19 cellular contexts compared by ENCODE assay signal in the genomic region with DNA sequence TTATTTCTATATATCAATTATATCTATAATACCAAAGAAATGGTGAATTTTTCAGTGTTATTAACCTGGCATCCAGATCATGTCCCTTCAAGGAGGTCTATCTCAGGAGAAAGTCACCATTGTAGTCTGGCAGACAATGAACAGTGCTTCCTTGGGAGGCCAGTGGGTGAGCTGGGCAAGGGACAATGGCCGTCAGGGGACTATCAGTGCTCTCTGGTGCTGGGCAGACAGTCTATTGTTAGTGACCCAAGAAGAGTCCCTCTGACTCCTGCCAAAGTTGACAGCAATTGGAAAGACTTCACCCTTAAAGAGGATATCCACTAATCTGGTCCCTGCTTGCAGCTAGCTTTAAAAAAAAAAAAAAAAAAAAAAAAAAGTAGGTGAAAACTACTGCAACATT. TPM values are rescaled to one million over a fixed set of nuclear protein-coding genes. Genes with fewer than 3 reads are reported as not detected.
DNase-seq lines count a peak whose midpoint lies in the region; ATAC-seq and TF ChIP-seq lines count a peak whose summit lies in the region.
"Had no signal": no experiment of that assay in that cellular context is flagged by ENCODE, and none has a peak within 500 bp of the region (broad histone marks: within the 10 kb centered on the region; RNA-seq: fewer than 3 reads in every experiment).

No MANE protein-coding gene starts in this region.

- no peaks in the 10 kb centered on the region for H3K9me2 ChIP-seq in GM23338 (ENCODE audit: insufficient read depth)

- H3K4me1 ChIP-seq in GM23338 (ENCODE audit: insufficient read depth) = peaks cover 74% of the 10 kb centered on the region
- H3K4me1 ChIP-seq in neural progenitor cell = peaks cover 5% of the 10 kb centered on the region
- no peaks in the 10 kb centered on the region for H3K4me1 ChIP-seq in aorta (ENCODE audit: control insufficient read depth in 1 of 2, insufficient read depth in 2 of 2, low read length in 2 of 2)

- H3K9me3 ChIP-seq in neural progenitor cell (ENCODE audit: low read depth) = no peaks in the 10 kb centered on the region
- H3K9me3 ChIP-seq in aorta (ENCODE audit: control insufficient read depth, low read length) = no peaks in the 10 kb centered on the region
- H3K9me3 ChIP-seq: BLaER1, Peyer's patch had no signal

- H3K27me3 Mint-ChIP-seq in GM23338 (ENCODE audit: insufficient read depth, low read depth, poor library complexity) (peaks cover 1% of the 10 kb centered on the region), neural progenitor cell (ENCODE audit: insufficient read depth, low read depth) (peaks cover 8% of the 10 kb centered on the region)
- H3K27me3 Mint-ChIP-seq in activated T-helper 17 cell treated with anti-CD3 and anti-CD28 coated beads, Interleukin-2, amount 50 U/mL, for 72 hours = no peaks in the 10 kb centered on the region
- H3K27me3 Mint-ChIP-seq: CD4-positive, alpha-beta memory T cell had no signal

- peak; percentile 20; the same call in 2 of the 3 replicates for ATAC-seq in GM23338
- ATAC-seq in activated T-helper 17 cell treated with anti-CD3 and anti-CD28 coated beads, Interleukin-2, amount 50 U/mL, for 72 hours (replicated peaks) = no peak
- ATAC-seq in left cardiac atrium = peak; percentile 60 to 66
- no peak for ATAC-seq in GM21528 (IDR thresholded peaks at IDR 0.05; ENCODE audit: low FRiP score, unreplicated experiment)
- no peak for ATAC-seq in aorta (ENCODE audit: low FRiP score)
- ATAC-seq: GM12878 had no signal

- no peaks in the 10 kb centered on the region for H3F3A ChIP-seq in GM23338 (replicated peaks; ENCODE audit: low read depth)
- H3F3A ChIP-seq in neural progenitor cell (ENCODE audit: low read depth) = no peaks in the 10 kb centered on the region

- 91 to 95% methylated on average over 1 of the region's 1 CpG for WGBS in aorta, 2 donors

- H4K20me1 ChIP-seq in GM23338 (replicated peaks; ENCODE audit: insufficient read depth) (no peaks in the 10 kb centered on the region; the same call in 1 of the 2 replicates), neural progenitor cell (ENCODE audit: low read depth) (no peaks in the 10 kb centered on the region)

- H3K4me3 ChIP-seq in GM23338 (no peak overlapping the region), neural progenitor cell (no peak overlapping the region), aorta (ENCODE audit: low read length in 2 of 2) (no peak overlapping the region)
- H3K4me3 ChIP-seq: BLaER1, GM12878, Peyer's patch had no signal

- DNase-seq in GM23338 (ENCODE audit: low spot score) (no peak), left cardiac atrium (no peak), neural progenitor cell (ENCODE audit: low spot score) (peak; percentile 31), RKO (ENCODE audit: low spot score) (no peak), aorta (no peak)
- DNase-seq: CD4-positive, alpha-beta memory T cell; DND-41; H9; Karpas-422; NCI-H1417; NCI-H1694 treated with DMSO at 0.1 percent for 48 hours; NCI-H2081 treated with DMSO at 0.1 percent for 48 hours; NCI-H2171 treated with DMSO at 0.1 percent for 48 hours; NCI-H526; Peyer's patch had no signal

- no peak overlapping the region for H3K9ac ChIP-seq in neural progenitor cell
- H3K9ac ChIP-seq: BLaER1 had no signal

- TF ChIP-seq CTCF in GM23338 (conservative IDR thresholded peaks at IDR 0.05; ENCODE audit: low read depth in 2 of 2) = no peak
- no peak for TF ChIP-seq CTCF in neural progenitor cell (IDR thresholded peaks at IDR 0.05)

- H3K4me2 ChIP-seq in GM23338 (no peak overlapping the region), neural progenitor cell (no peak overlapping the region)
- H3K4me2 ChIP-seq: BLaER1 had no signal

- H3K27ac ChIP-seq in GM23338 (ENCODE audit: low read depth) (no peak overlapping the region), neural progenitor cell (no peak overlapping the region), aorta (ENCODE audit: low read depth in 1 of 2, low read length in 2 of 2) (no peak overlapping the region)
- H3K27ac ChIP-seq: BLaER1, Peyer's patch had no signal

- H3K4me3 Mint-ChIP-seq in GM23338 (no peak overlapping the region), neural progenitor cell (no peak overlapping the region)
- peak overlapping the region; percentile 46 for H3K4me3 Mint-ChIP-seq in activated T-helper 17 cell treated with anti-CD3 and anti-CD28 coated beads, Interleukin-2, amount 50 U/mL, for 72 hours
- H3K4me3 Mint-ChIP-seq: CD4-positive, alpha-beta memory T cell; H9 had no signal

- H3K27ac Mint-ChIP-seq in GM23338 = no peak overlapping the region
- no peak overlapping the region for H3K27ac Mint-ChIP-seq in activated T-helper 17 cell treated with anti-CD3 and anti-CD28 coated beads, Interleukin-2, amount 50 U/mL, for 72 hours
- no peak overlapping the region for H3K27ac Mint-ChIP-seq in neural progenitor cell

- intact Hi-C loops in left cardiac atrium (cut with DNase I) = no loop called here
- intact Hi-C loops in aorta (cut with DNase I) = no loop called here

- H3K79me2 ChIP-seq in GM23338 (replicated peaks; ENCODE audit: insufficient read depth) = peaks cover 92% of the 10 kb centered on the region
- no peaks in the 10 kb centered on the region for H3K79me2 ChIP-seq in neural progenitor cell (ENCODE audit: low read depth)

- H3K27me3 ChIP-seq in GM23338 (ENCODE audit: insufficient read depth) = no peaks in the 10 kb centered on the region
- peaks cover 19% of the 10 kb centered on the region for H3K27me3 ChIP-seq in neural progenitor cell
- H3K27me3 ChIP-seq in aorta (ENCODE audit: control insufficient read depth in 1 of 2, insufficient read depth in 2 of 2, low read length in 1 of 2) = no peaks in the 10 kb centered on the region
- H3K27me3 ChIP-seq: BLaER1, Peyer's patch had no signal

- H3K9me3 Mint-ChIP-seq in GM23338 (no peaks in the 10 kb centered on the region), neural progenitor cell (no peaks in the 10 kb centered on the region)
- H3K9me3 Mint-ChIP-seq in activated T-helper 17 cell treated with anti-CD3 and anti-CD28 coated beads, Interleukin-2, amount 50 U/mL, for 72 hours = no peaks in the 10 kb centered on the region
- H3K9me3 Mint-ChIP-seq: CD4-positive, alpha-beta memory T cell; H9 had no signal

- H3K36me3 Mint-ChIP-seq in GM23338 (ENCODE audit: low read depth) (no peaks in the 10 kb centered on the region), neural progenitor cell (no peaks in the 10 kb centered on the region)
- H3K36me3 Mint-ChIP-seq in activated T-helper 17 cell treated with anti-CD3 and anti-CD28 coated beads, Interleukin-2, amount 50 U/mL, for 72 hours (ENCODE audit: low read depth) = peaks cover 4% of the 10 kb centered on the region

- H3K36me3 ChIP-seq in GM23338 (ENCODE audit: insufficient read depth) = no peaks in the 10 kb centered on the region
- no peaks in the 10 kb centered on the region for H3K36me3 ChIP-seq in neural progenitor cell
- no peaks in the 10 kb centered on the region for H3K36me3 ChIP-seq in aorta (ENCODE audit: control insufficient read depth in 1 of 2, insufficient read depth in 2 of 2, low read length in 1 of 2)
- H3K36me3 ChIP-seq: BLaER1, Peyer's patch had no signal

- H2AFZ ChIP-seq in GM23338 = no peak overlapping the region
- no peak overlapping the region for H2AFZ ChIP-seq in neural progenitor cell (replicated peaks)

- H3K4me1 Mint-ChIP-seq in GM23338 (peaks cover 56% of the 10 kb centered on the region), neural progenitor cell (peaks cover 13% of the 10 kb centered on the region)
- H3K4me1 Mint-ChIP-seq in activated T-helper 17 cell treated with anti-CD3 and anti-CD28 coated beads, Interleukin-2, amount 50 U/mL, for 72 hours = peaks cover 22% of the 10 kb centered on the region

TF ChIP-seq in GM23338, 12 proteins besides CTCF, POLR2A, EP300 and RAD21 (continues in another document):
- TF ChIP-seq ZNF331 (CRISPR knock-in tag; IDR thresholded peaks at IDR 0.05; ENCODE audit: low read depth) (no peak), EZH2 (IDR thresholded peaks at IDR 0.05; ENCODE audit: low read depth, unreplicated experiment) (no peak), CREB1 (CRISPR knock-in tag; IDR thresholded peaks at IDR 0.05; ENCODE audit: low read depth) (no peak), POLR2AphosphoS5 (IDR thresholded peaks at IDR 0.05; ENCODE audit: low read depth) (no peak), STAT1 (IDR thresholded peaks at IDR 0.05; ENCODE audit: unreplicated experiment) (no peak)
- TF ChIP-seq, protein P1, sequence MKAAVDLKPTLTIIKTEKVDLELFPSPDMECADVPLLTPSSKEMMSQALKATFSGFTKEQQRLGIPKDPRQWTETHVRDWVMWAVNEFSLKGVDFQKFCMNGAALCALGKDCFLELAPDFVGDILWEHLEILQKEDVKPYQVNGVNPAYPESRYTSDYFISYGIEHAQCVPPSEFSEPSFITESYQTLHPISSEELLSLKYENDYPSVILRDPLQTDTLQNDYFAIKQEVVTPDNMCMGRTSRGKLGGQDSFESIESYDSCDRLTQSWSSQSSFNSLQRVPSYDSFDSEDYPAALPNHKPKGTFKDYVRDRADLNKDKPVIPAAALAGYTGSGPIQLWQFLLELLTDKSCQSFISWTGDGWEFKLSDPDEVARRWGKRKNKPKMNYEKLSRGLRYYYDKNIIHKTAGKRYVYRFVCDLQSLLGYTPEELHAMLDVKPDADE (IDR thresholded peaks at IDR 0.05) = no peak

RNA-seq across cellular contexts. Expression of a gene that starts 7.1 kb away (rescaled TPM):
- 21.4 and 22.2 TPM in 2 replicates for total RNA-seq in GM23338 (2014; rRNA removed; shearing (Covaris generic))
- polyA plus RNA-seq in GM23338 (2016; fragmentation: Nextera tagmentation; extraction: Ambion mirVana) (10.8 and 12.2 TPM in 2 replicates), aorta (10 to 100 TPM; 13.5 to 18.8 TPM)
- 1 to 10 TPM; 5.6 to 5.7 TPM for total RNA-seq in activated T-helper 17 cell treated with anti-CD3 and anti-CD28 coated beads, Interleukin-2, amount 50 U/mL, for 72 hours
- total RNA-seq in left cardiac atrium (10 to 100 TPM; 20.0 to 21.3 TPM), neural progenitor cell (ENCODE audit: low replicate concordance) (1.3 and 3.1 TPM in 2 replicates), aorta (10 to 100 TPM; 23.8 to 38.8 TPM)

Comparison
In these comparisons a context has a peak if more than half of its experiments do, and no peak if none do; other contexts are left out.
1. ATAC-seq: peak in GM23338 (single experiment) and left cardiac atrium (2 of 2); none in activated T-helper 17 cell treated with anti-CD3 and anti-CD28 coated beads, Interleukin-2, amount 50 U/mL, for 72 hours (single experiment), GM21528 (single experiment) and aorta (single experiment).